15 cellular contexts compared by ENCODE assay signal in genomic region chr6:148104131-148104530, GRCh38.
DNase-seq lines count a peak whose midpoint lies in the region; ATAC-seq and TF ChIP-seq lines count a peak whose summit lies in the region.
"Had no signal": no experiment of that assay in that cellular context is flagged by ENCODE, and none has a peak within 500 bp of the region (broad histone marks: within the 10 kb centered on the region; RNA-seq: fewer than 3 reads in every experiment).

No MANE protein-coding gene starts in this region.

- no peak overlapping the region for H3K9ac ChIP-seq in neural progenitor cell

- H3K4me3 Mint-ChIP-seq in neural progenitor cell (peak overlapping the region; percentile 83), type B pancreatic cell (peak overlapping the region; percentile 55)
- no peak overlapping the region for H3K4me3 Mint-ChIP-seq in activated T-cell treated with anti-CD3 and anti-CD28 coated beads, Interleukin-2, amount 50 U/mL, for 4 hours
- H3K4me3 Mint-ChIP-seq: B cell; CD4-positive, alpha-beta memory T cell; HFFc6 had no signal

- H3K27ac ChIP-seq in hepatocyte (no peak overlapping the region), neural progenitor cell (no peak overlapping the region)
- H3K27ac ChIP-seq: C4-2B had no signal

- H3K36me3 ChIP-seq in HAP-1 (replicated peaks) = no peaks in the 10 kb centered on the region
- no peaks in the 10 kb centered on the region for H3K36me3 ChIP-seq in hepatocyte (replicated peaks; ENCODE audit: insufficient read depth, low read depth)
- no peaks in the 10 kb centered on the region for H3K36me3 ChIP-seq in neural progenitor cell

- no peak overlapping the region for H2AFZ ChIP-seq in hepatocyte
- no peak overlapping the region for H2AFZ ChIP-seq in neural progenitor cell (replicated peaks)

- peaks cover 10% of the 10 kb centered on the region for H3K9me3 Mint-ChIP-seq in neural progenitor cell
- H3K9me3 Mint-ChIP-seq in type B pancreatic cell = peaks cover 4% of the 10 kb centered on the region
- H3K9me3 Mint-ChIP-seq in activated T-cell treated with anti-CD3 and anti-CD28 coated beads, Interleukin-2, amount 50 U/mL, for 4 hours = no peaks in the 10 kb centered on the region
- H3K9me3 Mint-ChIP-seq: HFFc6 had no signal

- no peaks in the 10 kb centered on the region for H3F3A ChIP-seq in neural progenitor cell (ENCODE audit: low read depth)

- peak; percentile 58 to 74 for DNase-seq in HAP-1 (ENCODE audit: low spot score in 2 of 2)
- no peak for DNase-seq in hepatocyte (ENCODE audit: low spot score)
- DNase-seq in neural progenitor cell (ENCODE audit: low spot score) = no peak
- DNase-seq in type B pancreatic cell (ENCODE audit: extremely low spot score, unreplicated experiment) = no peak
- DNase-seq in activated T-cell treated with anti-CD3 and anti-CD28 coated beads, Interleukin-2, amount 50 U/mL, for 4 hours = no peak
- DNase-seq in activated CD4-positive, alpha-beta T cell treated with anti-CD3 and anti-CD28 coated beads for 1 hour = no peak
- DNase-seq in stimulated activated CD4-positive, alpha-beta T cell treated with anti-CD3 and anti-CD28 coated beads, Interleukin-2, amount 100 ng/mL, for 48 hours = no peak
- DNase-seq: CD4-positive, alpha-beta memory T cell; COR-L47; DND-41; GDM1; HCEC 1CT; HFFc6 had no signal

- no peaks in the 10 kb centered on the region for H3K79me2 ChIP-seq in hepatocyte
- H3K79me2 ChIP-seq in neural progenitor cell (ENCODE audit: low read depth) = no peaks in the 10 kb centered on the region

- H3K27me3 Mint-ChIP-seq in neural progenitor cell (ENCODE audit: insufficient read depth, low read depth) (peaks cover 3% of the 10 kb centered on the region), type B pancreatic cell (no peaks in the 10 kb centered on the region)
- H3K27me3 Mint-ChIP-seq in activated T-cell treated with anti-CD3 and anti-CD28 coated beads, Interleukin-2, amount 50 U/mL, for 4 hours (ENCODE audit: low read depth) = no peaks in the 10 kb centered on the region
- H3K27me3 Mint-ChIP-seq: B cell had no signal

- 70% methylated on average over 3 of the region's 3 CpGs for WGBS in hepatocyte (ENCODE audit: low lambda C conversion rate, missing lambda C conversion rate)

- H3K4me2 ChIP-seq in hepatocyte = peak overlapping the region; percentile 37
- no peak overlapping the region for H3K4me2 ChIP-seq in neural progenitor cell

- H3K36me3 Mint-ChIP-seq in neural progenitor cell = peaks cover 5% of the 10 kb centered on the region
- H3K36me3 Mint-ChIP-seq in type B pancreatic cell = no peaks in the 10 kb centered on the region
- no peaks in the 10 kb centered on the region for H3K36me3 Mint-ChIP-seq in activated T-cell treated with anti-CD3 and anti-CD28 coated beads, Interleukin-2, amount 50 U/mL, for 4 hours (ENCODE audit: insufficient read depth)
- H3K36me3 Mint-ChIP-seq: CD4-positive, alpha-beta memory T cell had no signal

- H3K9me2 ChIP-seq in hepatocyte (replicated peaks; ENCODE audit: insufficient read depth) = no peaks in the 10 kb centered on the region

- H3K9me3 ChIP-seq in HAP-1 = no peaks in the 10 kb centered on the region
- H3K9me3 ChIP-seq in hepatocyte (ENCODE audit: low read depth) = no peaks in the 10 kb centered on the region
- no peaks in the 10 kb centered on the region for H3K9me3 ChIP-seq in neural progenitor cell (ENCODE audit: low read depth)

- H3K4me3 ChIP-seq in HAP-1 (no peak overlapping the region), hepatocyte (no peak overlapping the region), neural progenitor cell (no peak overlapping the region)

- TF ChIP-seq CTCF in hepatocyte (IDR thresholded peaks at IDR 0.05; ENCODE audit: poor library complexity) = no peak
- no peak for TF ChIP-seq CTCF in neural progenitor cell (IDR thresholded peaks at IDR 0.05)
- TF ChIP-seq CTCF in type B pancreatic cell (conservative IDR thresholded peaks at IDR 0.05) = no peak

- ATAC-seq in activated T-cell treated with anti-CD3 and anti-CD28 coated beads, Interleukin-2, amount 50 U/mL, for 4 hours = no peak

- in situ Hi-C loops in HAP-1 (cut with MboI; ENCODE audit: low sequenced_read_pairs) = no loop called here

- H3K4me1 Mint-ChIP-seq in neural progenitor cell (peaks cover 43% of the 10 kb centered on the region), type B pancreatic cell (ENCODE audit: unreplicated experiment) (peaks cover 18% of the 10 kb centered on the region)
- no peaks in the 10 kb centered on the region for H3K4me1 Mint-ChIP-seq in activated T-cell treated with anti-CD3 and anti-CD28 coated beads, Interleukin-2, amount 50 U/mL, for 4 hours (ENCODE audit: low read depth)
- H3K4me1 Mint-ChIP-seq: B cell; CD4-positive, alpha-beta memory T cell had no signal

- H4K20me1 ChIP-seq in hepatocyte (ENCODE audit: insufficient read depth, poor library complexity, severe bottlenecking) (no peaks in the 10 kb centered on the region), neural progenitor cell (ENCODE audit: low read depth) (no peaks in the 10 kb centered on the region)

- H3K4me1 ChIP-seq in HAP-1 (peaks cover 47% of the 10 kb centered on the region), hepatocyte (ENCODE audit: insufficient read depth) (no peaks in the 10 kb centered on the region), neural progenitor cell (peaks cover 9% of the 10 kb centered on the region)

- H3K27ac Mint-ChIP-seq in neural progenitor cell (peak overlapping the region; percentile 99), type B pancreatic cell (peak overlapping the region; percentile 60)
- H3K27ac Mint-ChIP-seq: B cell; CD4-positive, alpha-beta memory T cell; HFFc6 had no signal

- no peaks in the 10 kb centered on the region for H3K27me3 ChIP-seq in HAP-1 (ENCODE audit: low read depth)
- H3K27me3 ChIP-seq in hepatocyte = no peaks in the 10 kb centered on the region
- H3K27me3 ChIP-seq in neural progenitor cell = no peaks in the 10 kb centered on the region

Comparison
In these comparisons a context has a peak if more than half of its experiments do, and no peak if none do; other contexts are left out.
1. DNase-seq: peak in HAP-1 (2 of 2); none in hepatocyte (single experiment), neural progenitor cell (single experiment), type B pancreatic cell (single experiment), activated T-cell treated with anti-CD3 and anti-CD28 coated beads, Interleukin-2, amount 50 U/mL, for 4 hours (single experiment), activated CD4-positive, alpha-beta T cell treated with anti-CD3 and anti-CD28 coated beads for 1 hour (single experiment) and stimulated activated CD4-positive, alpha-beta T cell treated with anti-CD3 and anti-CD28 coated beads, Interleukin-2, amount 100 ng/mL, for 48 hours (0 of 2).